12 cellular contexts compared by ENCODE assay signal in genomic region chr1:32878183-32878582, GRCh38. TPM values are rescaled to one million over a fixed set of nuclear protein-coding genes. Genes with fewer than 3 reads are reported as not detected.
A peak's percentile ranks its signal among the peaks of the same experiment; 100 is the strongest.
DNase-seq lines count a peak whose midpoint lies in the region; ATAC-seq and TF ChIP-seq lines count a peak whose summit lies in the region.
"Had no signal": no experiment of that assay in that cellular context is flagged by ENCODE, and none has a peak within 500 bp of the region (broad histone marks: within the 10 kb centered on the region; RNA-seq: fewer than 3 reads in every experiment).

No MANE protein-coding gene starts in this region.

- H3K27ac Mint-ChIP-seq in HFFc6 (no peak overlapping the region), MCF 10A (ENCODE audit: low read depth, unreplicated experiment) (no peak overlapping the region)

- no peaks in the 10 kb centered on the region for H3K27me3 ChIP-seq in right lobe of liver

- peaks cover 19% of the 10 kb centered on the region for H3K4me1 Mint-ChIP-seq in HFFc6 (ENCODE audit: low read depth)
- H3K4me1 Mint-ChIP-seq in MCF 10A (ENCODE audit: insufficient read depth, unreplicated experiment) = peaks cover 7% of the 10 kb centered on the region

- no peaks in the 10 kb centered on the region for H3K9me3 ChIP-seq in right lobe of liver

- ATAC-seq in right lobe of liver (peak in 3 of 4 donors; percentile 5 to 45 (median 43)), GM18861 (IDR thresholded peaks at IDR 0.05; ENCODE audit: unreplicated experiment) (no peak)

- H3K36me3 Mint-ChIP-seq in HFFc6 (ENCODE audit: low read depth) (no peaks in the 10 kb centered on the region), MCF 10A (ENCODE audit: insufficient read depth, unreplicated experiment) (no peaks in the 10 kb centered on the region)

- CTCF ChIA-PET in MCF 10A (lab: Yijun Ruan, JAX) = interaction anchor here (0.6 to 0.7 kb wide), 3 partner anchors 131 to 363 kb away, joined by 3 read pairs; no protein-coding TSS in a partner anchor

- no peak overlapping the region for H3K4me3 ChIP-seq in right lobe of liver

- no peaks in the 10 kb centered on the region for H3K36me3 ChIP-seq in right lobe of liver

- DNase-seq in NCI-H1417 (lab: John Stamatoyannopoulos, UW) = peak in 2 of 3 experiments; percentile 15 to 41
- DNase-seq in NCI-H1417 treated with DMSO at 0.1 percent for 48 hours (lab: John Stamatoyannopoulos, UW) = no peak
- DNase-seq in HFFc6 = peak; percentile 23
- DNase-seq in MCF 10A (ENCODE audit: unreplicated experiment) = peak; percentile 72
- no peak for DNase-seq in right lobe of liver
- no peak for DNase-seq in KG1 (lab: John Stamatoyannopoulos, UW)
- no peak for DNase-seq in HT-29 (ENCODE audit: low spot score)
- DNase-seq: cortex of kidney; stimulated activated CD4-positive, alpha-beta T cell treated with anti-CD3 and anti-CD28 coated beads, Interleukin-2, amount 100 ng/mL, for 48 hours had no signal

- no peak overlapping the region for H3K27ac ChIP-seq in right lobe of liver

- H3K4me3 Mint-ChIP-seq in HFFc6 (no peak overlapping the region), MCF 10A (ENCODE audit: unreplicated experiment) (no peak overlapping the region)

- intact Hi-C loops in MCF 10A (cut with micrococcal nuclease) (no loop called here), right lobe of liver (cut with DNase I) (loop anchor here in 1 of 2 donors (5.0 to 10.0 kb wide), 2 partner anchors 173 to 209 kb away; partner anchors contain the start of gene SYNC)

- TF ChIP-seq POLR2A in right lobe of liver (IDR thresholded peaks at IDR 0.05) = no peak

- POLR2A ChIA-PET in MCF 10A (lab: Yijun Ruan, JAX) = interaction anchor here (1.1 kb wide), 1 partner anchor 208 kb away, joined by 4 read pairs; no protein-coding TSS in a partner anchor

- TF ChIP-seq CTCF in HFFc6 (IDR thresholded peaks at IDR 0.05) (no peak), MCF 10A (IDR thresholded peaks at IDR 0.05; ENCODE audit: unreplicated experiment) (no peak), right lobe of liver (IDR thresholded peaks at IDR 0.05) (no peak)

- H3K4me1 ChIP-seq in right lobe of liver = no peaks in the 10 kb centered on the region

- no TSS peak for BruUV-seq in MCF 10A (replicated peaks; lab: Mats Ljungman, UMichigan)

- no peaks in the 10 kb centered on the region for H3K9me3 Mint-ChIP-seq in HFFc6
- no peaks in the 10 kb centered on the region for H3K9me3 Mint-ChIP-seq in MCF 10A (ENCODE audit: unreplicated experiment)

- H3K27me3 Mint-ChIP-seq in HFFc6 (ENCODE audit: insufficient read depth) (peaks cover 11% of the 10 kb centered on the region), MCF 10A (ENCODE audit: insufficient read depth, unreplicated experiment) (peaks cover 12% of the 10 kb centered on the region)

- 20% methylated on average over 1 of the region's 6 CpGs for WGBS in right lobe of liver (ENCODE audit: insufficient coverage, low coverage, low lambda C conversion rate, missing lambda C conversion rate)

RNA-seq across cellular contexts. Expression of gene FNDC5, which starts 7.5 kb away (rescaled TPM):
- total RNA-seq in HFFc6 (2021; fragmentation: NEBNext Ultra II Directional; extraction: Animal tissue kit (Norgen Biotek cat#: 25700)) = under 1 TPM; 0.28 to 0.90 (median 0.58) TPM
- total RNA-seq in MCF 10A (2022) (not detected in 2 replicates), right lobe of liver (1 to 10 TPM; 1.0 to 8.3 (median 2.4) TPM)
- not detected in 2 replicates for total RNA-seq in HT-29 (2014; rRNA removed; shearing (Covaris generic))

RNA-seq across cellular contexts. Expression of gene HPCA, which starts 8.1 kb away (rescaled TPM):
- total RNA-seq in HFFc6 (2021; fragmentation: NEBNext Ultra II Directional; extraction: Animal tissue kit (Norgen Biotek cat#: 25700)) = under 1 TPM in 1 of 6 experiments, not detected in 5; 0.23 TPM
- total RNA-seq in MCF 10A (2022) = not detected in 2 replicates
- total RNA-seq in right lobe of liver = not detected
- 0.79 and 2.4 TPM in 2 replicates for total RNA-seq in HT-29 (2014; rRNA removed; shearing (Covaris generic))
- total RNA-seq: liver, osteocyte had no signal

RNA-seq across cellular contexts. Expression of gene TMEM54, which starts 23.0 kb away (rescaled TPM):
- 10 to 100 TPM; 23.4 to 31.4 (median 25.8) TPM for total RNA-seq in HFFc6 (2021; fragmentation: NEBNext Ultra II Directional; extraction: Animal tissue kit (Norgen Biotek cat#: 25700))
- total RNA-seq in MCF 10A (2022) (6.2 and 12.1 TPM in 2 replicates), right lobe of liver (10 to 100 TPM in 3 of 6 experiments, 1 to 10 TPM in 3; 3.9 to 14.4 (median 9.0) TPM)
- 789 and 818 TPM in 2 replicates for total RNA-seq in HT-29 (2014; rRNA removed; shearing (Covaris generic))

Comparison
In these comparisons a context has a peak if more than half of its experiments do, and no peak if none do; other contexts are left out.
1. DNase-seq: peak in NCI-H1417 (2 of 3), HFFc6 (single experiment) and MCF 10A (single experiment); none in NCI-H1417 treated with DMSO at 0.1 percent for 48 hours (single experiment), right lobe of liver (0 of 3), KG1 (single experiment) and HT-29 (single experiment).
2. RNA of gene TMEM54, which starts 23.0 kb away (total RNA-seq): 789 to 818 TPM in HT-29; 23.4 to 31.4 TPM in HFFc6, 3.9 to 14.4 TPM in right lobe of liver and 6.2 to 12.1 TPM in MCF 10A; every median in the first group is over 10 times any median in the second.